In the genomic region with DNA sequence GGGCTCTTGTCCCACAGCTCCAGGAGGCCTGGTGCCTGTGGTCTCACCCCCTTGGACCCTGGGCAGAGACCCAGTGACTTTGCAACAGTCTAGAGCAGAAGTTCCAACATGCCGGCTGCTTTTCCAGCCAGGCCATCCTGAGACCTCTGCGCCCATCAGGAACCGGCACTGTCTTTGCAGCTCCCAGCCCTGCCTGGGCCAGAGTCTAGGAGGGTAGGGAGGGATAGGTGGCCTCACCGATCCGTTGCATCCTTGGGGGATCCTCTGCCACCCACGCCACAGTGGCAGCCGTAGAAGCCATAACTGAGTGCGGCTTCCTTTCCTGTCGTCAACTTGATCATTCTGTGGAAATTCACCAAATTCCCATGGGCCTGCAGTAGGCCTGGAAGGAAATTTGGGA, we compare ENCODE assay signal across 25 cellular contexts. TPM values are rescaled to one million over a fixed set of nuclear protein-coding genes. Genes with fewer than 3 reads are reported as not detected.
DNase-seq lines count a peak whose midpoint lies in the region; ATAC-seq, FAIRE-seq and TF ChIP-seq lines count a peak whose summit lies in the region.
"Had no signal": no experiment of that assay in that cellular context is flagged by ENCODE, and none has a peak within 500 bp of the region (broad histone marks: within the 10 kb centered on the region; RNA-seq: fewer than 3 reads in every experiment).

No MANE protein-coding gene starts in this region.

- TF ChIP-seq EP300 in HepG2 (IDR thresholded peaks at IDR 0.05; ENCODE audit: low read depth in 2 of 2, low read length in 2 of 2) (no peak), HepG2 (CRISPR knock-in tag; IDR thresholded peaks at IDR 0.05; ENCODE audit: borderline replicate concordance) (no peak)

- no peak for TF ChIP-seq RAD21 in HepG2 (CRISPR knock-in tag; IDR thresholded peaks at IDR 0.05)

- POLR2A ChIA-PET in HepG2 (lab: Yijun Ruan, JAX) = interaction anchor here (1.6 kb wide), 1 partner anchor 10 kb away, joined by 3 read pairs; no protein-coding TSS in a partner anchor

- no peaks in the 10 kb centered on the region for H4K20me1 ChIP-seq in HepG2 (ENCODE audit: insufficient read depth, low read length)

- no peak overlapping the region for H2BK12ac ChIP-seq in neuronal stem cell (ENCODE audit: low read length)

- H2BK120ac ChIP-seq in neuronal stem cell (ENCODE audit: low read depth, low read length) = no peak overlapping the region

- H3K4me1 ChIP-seq in heart left ventricle (peaks cover 0 to 39% (median 10%) of the 10 kb centered on the region in 12 donors), colonic mucosa (peaks cover 13% of the 10 kb centered on the region), HepG2 (ENCODE audit: insufficient read depth, low read length) (peaks cover 100% of the 10 kb centered on the region), neuronal stem cell (ENCODE audit: control insufficient read depth in 2 of 2, insufficient read depth in 1 of 2, low read depth in 1 of 2, low read length in 2 of 2) (no peaks in the 10 kb centered on the region)

- TF ChIP-seq CTCF in heart left ventricle (IDR thresholded peaks at IDR 0.05) (no peak), colonic mucosa (IDR thresholded peaks at IDR 0.05) (no peak), HepG2 (CRISPR knock-in tag; IDR thresholded peaks at IDR 0.05) (no peak)

- H3K14ac ChIP-seq in neuronal stem cell (ENCODE audit: low read length) = no peak overlapping the region

- no peaks in the 10 kb centered on the region for H3K79me1 ChIP-seq in neuronal stem cell (ENCODE audit: low read depth, low read length)

- no peak overlapping the region for H3K18ac ChIP-seq in neuronal stem cell (ENCODE audit: low read length)

- no peak overlapping the region for H3K4me2 ChIP-seq in HepG2 (ENCODE audit: low read depth, low read length)
- H3K4me2 ChIP-seq in neuronal stem cell (ENCODE audit: insufficient read depth, low read length, poor library complexity, severe bottlenecking) = no peak overlapping the region

- DNase-seq in Right ventricle myocardium inferior (ENCODE audit: missing footprints) (peak; percentile 58), heart left ventricle (no peak), colonic mucosa (no peak), HepG2 (ENCODE audit: low spot score) (no peak), neuronal stem cell (ENCODE audit: low spot score) (no peak), cerebellar nuclear complex (lab: John Stamatoyannopoulos, UW) (no peak), NCI-H2029 (lab: John Stamatoyannopoulos, UW) (no peak)
- DNase-seq: COR-L47, DMS153, DMS79 treated with DMSO at 0.1 percent for 48 hours, EL, GOT3, HCEC 1CT, HFFc6 had no signal

- BruUV-seq in HepG2 (replicated peaks; lab: Mats Ljungman, UMichigan) = no TSS peak

- H3K23ac ChIP-seq in neuronal stem cell (ENCODE audit: low read depth, low read length, poor library complexity) = no peak overlapping the region

- ATAC-seq in Right ventricle myocardium inferior (no peak), heart left ventricle (no peak), HepG2 (no peak), GM18907 (IDR thresholded peaks at IDR 0.05; ENCODE audit: unreplicated experiment) (no peak)
- ATAC-seq: CD8-positive, alpha-beta T cell had no signal

- no peak overlapping the region for H4K8ac ChIP-seq in neuronal stem cell (ENCODE audit: low read depth, low read length)

- H3K27ac ChIP-seq in heart left ventricle (no peak overlapping the region), colonic mucosa (peak overlapping the region; percentile 88), HepG2 (ENCODE audit: extremely low read length, insufficient read depth, low read length) (no peak overlapping the region), neuronal stem cell (replicated peaks; ENCODE audit: low read length) (no peak overlapping the region)
- H3K27ac ChIP-seq: 22Rv1 had no signal

- no peak overlapping the region for H2AK5ac ChIP-seq in neuronal stem cell (ENCODE audit: low read depth, low read length)

- no peaks in the 10 kb centered on the region for H3K9me3 ChIP-seq in heart left ventricle
- no peaks in the 10 kb centered on the region for H3K9me3 ChIP-seq in colonic mucosa
- no peaks in the 10 kb centered on the region for H3K9me3 ChIP-seq in HepG2 (ENCODE audit: low read length)
- no peaks in the 10 kb centered on the region for H3K9me3 ChIP-seq in neuronal stem cell (replicated peaks in 1 of 2; ENCODE audit: control insufficient read depth in 2 of 2, insufficient read depth in 1 of 2, low read depth in 1 of 2, low read length in 2 of 2)

- H2BK5ac ChIP-seq in neuronal stem cell (ENCODE audit: low read length) = no peak overlapping the region

- intact Hi-C loops in Right ventricle myocardium inferior (cut with DNase I) (loop anchor here (5.0 to 10.0 kb wide), 4 partner anchors 49 to 174 kb away; partner anchors contain the start of gene PLA2G5), heart left ventricle (cut with DNase I) (loop anchor here in 7 of 10 donors (5.0 to 10.0 kb wide), 7 partner anchors 99 to 219 kb away; no protein-coding TSS in a partner anchor), colonic mucosa (cut with DNase I) (no loop called here), HepG2 (cut with micrococcal nuclease; ENCODE audit: unreplicated experiment) (no loop called here)

- H2AFZ ChIP-seq in HepG2 (ENCODE audit: low read length) = no peak overlapping the region
- no peak overlapping the region for H2AFZ ChIP-seq in neuronal stem cell (ENCODE audit: low read length)

- 74 to 90% (median 87%) methylated on average over 6 to 9 of the region's 9 CpGs for WGBS in heart left ventricle, 4 donors
- 90% methylated on average over 6 of the region's 9 CpGs for WGBS in HepG2 (ENCODE audit: low lambda C conversion rate)
- no CpG with 5 or more reads among the region's 9 CpGs for WGBS in neuronal stem cell (ENCODE audit: extremely low coverage in 2 of 2, insufficient read length in 2 of 2, insufficient replicate concordance in 1 of 2), 2 donors

- H3K36me3 ChIP-seq in heart left ventricle = no peaks in the 10 kb centered on the region
- no peaks in the 10 kb centered on the region for H3K36me3 ChIP-seq in colonic mucosa
- no peaks in the 10 kb centered on the region for H3K36me3 ChIP-seq in HepG2 (replicated peaks in 1 of 2; ENCODE audit: control insufficient read depth in 1 of 2, insufficient read depth in 2 of 2, low read length in 2 of 2)
- no peaks in the 10 kb centered on the region for H3K36me3 ChIP-seq in neuronal stem cell (replicated peaks in 1 of 2; ENCODE audit: control insufficient read depth in 2 of 2, insufficient read depth in 2 of 2, low read length in 2 of 2)

- no peaks in the 10 kb centered on the region for H3K79me2 ChIP-seq in HepG2 (ENCODE audit: insufficient read depth, low read length)

- in situ Hi-C loops in HepG2 (cut with HindIII; ENCODE audit: extremely low pct_ligation_motif_present, low pct_unique_long_range_greater_than_20kb) = loop anchor here (10.0 kb wide), 1 partner anchor 217 kb away; no protein-coding TSS in a partner anchor

- CTCF ChIA-PET in HepG2 (lab: Yijun Ruan, JAX; ENCODE audit: low intra/inter-chr PET ratio, low total read pairs) = no interaction called here

- H4K91ac ChIP-seq in neuronal stem cell (ENCODE audit: low read depth, low read length, poor library complexity) = no peak overlapping the region

- TF ChIP-seq POLR2A in heart left ventricle (IDR thresholded peaks at IDR 0.05) (no peak), HepG2 (IDR thresholded peaks at IDR 0.05; ENCODE audit: insufficient read depth in 1 of 2, low read depth in 2 of 2, low read length in 2 of 2) (no peak)

- no peaks in the 10 kb centered on the region for H3K27me3 ChIP-seq in heart left ventricle
- no peaks in the 10 kb centered on the region for H3K27me3 ChIP-seq in colonic mucosa
- no peaks in the 10 kb centered on the region for H3K27me3 ChIP-seq in HepG2 (ENCODE audit: control insufficient read depth in 1 of 2, insufficient read depth in 2 of 2, low read length in 2 of 2)
- peaks cover 0 to 27% (median 0%) of the 10 kb centered on the region in 3 experiments for H3K27me3 ChIP-seq in neuronal stem cell (ENCODE audit: control insufficient read depth in 3 of 3, insufficient read depth in 3 of 3, low read depth in 1 of 3, low read length in 3 of 3)

- peak overlapping the region in 1 of 12 donors; percentile 1 for H3K4me3 ChIP-seq in heart left ventricle
- H3K4me3 ChIP-seq in colonic mucosa = peak overlapping the region; percentile 33
- no peak overlapping the region for H3K4me3 ChIP-seq in HepG2 (replicated peaks in 1 of 3; ENCODE audit: insufficient read depth in 1 of 3, low read depth in 2 of 3, low read length in 3 of 3)
- H3K4me3 ChIP-seq in neuronal stem cell (ENCODE audit: low read length in 2 of 2) = no peak overlapping the region

- no peak for FAIRE-seq in HepG2 (lab: Jason Lieb, UNC)
- FAIRE-seq: D721Med, G401.6, GM12891, GM19239 had no signal

- no peak overlapping the region for H2BK15ac ChIP-seq in neuronal stem cell (ENCODE audit: low read length)

- no peak overlapping the region for H3K4ac ChIP-seq in neuronal stem cell (ENCODE audit: low read length)

- H3K9ac ChIP-seq in colonic mucosa (ENCODE audit: low read depth in 2 of 2, low read length in 2 of 2) (no peak overlapping the region), HepG2 (ENCODE audit: insufficient read depth, low read depth, low read length) (no peak overlapping the region), neuronal stem cell (ENCODE audit: low read depth, low read length, poor library complexity) (peak overlapping the region; percentile 56)

RNA-seq across cellular contexts. Expression of gene PLA2G2A, which starts 1.3 kb away (rescaled TPM):
- total RNA-seq in Right ventricle myocardium inferior (332 TPM), heart left ventricle (100 to 1,000 TPM in 2 of 9 donors, 10 to 100 TPM in 5, 1 to 10 TPM in 2; 2.8 to 539 (median 26.5) TPM), colonic mucosa (100 to 1,000 TPM; 135 to 864 TPM), HepG2 (2016; rRNA removed; fragmentation: Illumina TruSeq; extraction: Trizol) (0.35 and 0.77 TPM in 2 replicates)
- polyA plus RNA-seq in heart left ventricle (100 to 1,000 TPM; 107 to 112 TPM), HepG2 (2011; rRNA removed) (15.2 and 30.3 TPM in 2 replicates)
- total RNA-seq in HepG2 (2016; cell fraction: cytosol; rRNA removed; fragmentation: Illumina TruSeq; extraction: Trizol; ENCODE audit: low read depth) = 0.62 and 0.81 TPM in 2 replicates
- total RNA-seq in HepG2 (2016; cell fraction: insoluble cytoplasmic fraction; rRNA removed; fragmentation: Illumina TruSeq; extraction: Trizol) = 0.50 and 0.54 TPM in 2 replicates
- total RNA-seq in HepG2 (2016; cell fraction: membrane; rRNA removed; fragmentation: Illumina TruSeq; extraction: Trizol) = 0.62 TPM in 2 replicates
- total RNA-seq in HepG2 (2016; cell fraction: nucleus; rRNA removed; fragmentation: Illumina TruSeq; extraction: Trizol) = 0.87 and 1.2 TPM in 2 replicates
- 29.8 and 39.3 TPM in 2 replicates for polyA plus RNA-seq in HepG2 (2011; cell fraction: cytosol; rRNA removed)
- polyA plus RNA-seq in HepG2 (2011; cell fraction: nucleus; rRNA removed) = 6.5 and 8.5 TPM in 2 replicates
- 1.8 and 14.7 TPM in 2 replicates for polyA plus RNA-seq in HepG2 (2012)
- 2.7 and 4.0 TPM in 2 replicates for polyA plus RNA-seq in HepG2 (2016; cell fraction: cytosol; fragmentation: Illumina TruSeq; extraction: Trizol; ENCODE audit: low read depth)
- 3.4 and 6.1 TPM in 2 replicates for polyA plus RNA-seq in HepG2 (2016; cell fraction: insoluble cytoplasmic fraction; fragmentation: Illumina TruSeq; extraction: Trizol; ENCODE audit: low read depth)
- 3.0 and 3.6 TPM in 2 replicates for polyA plus RNA-seq in HepG2 (2016; cell fraction: membrane; fragmentation: Illumina TruSeq; extraction: Trizol; ENCODE audit: low read depth)
- polyA plus RNA-seq in HepG2 (2016; cell fraction: nucleus; fragmentation: Illumina TruSeq; extraction: Trizol; ENCODE audit: insufficient read depth, low read depth) = 8.8 and 12.2 TPM in 2 replicates
- polyA minus RNA-seq in HepG2 (2011; rRNA and poly(A)+ RNA removed; ENCODE audit: low replicate concordance) = 15.0 TPM in 1 of 2 replicates, not detected in the other
- polyA minus RNA-seq in HepG2 (2011; cell fraction: cytosol; rRNA and poly(A)+ RNA removed) = 11.4 and 11.5 TPM in 2 replicates
- 3.3 and 4.6 TPM in 2 replicates for polyA minus RNA-seq in HepG2 (2011; cell fraction: nucleus; rRNA and poly(A)+ RNA removed)
- polyA plus RNA-seq in neuronal stem cell (2013, experiment 1 of 2) = not detected
- polyA plus RNA-seq in neuronal stem cell (2013, experiment 2 of 2) = not detected
- total RNA-seq: A673; CD8-positive, alpha-beta T cell; HFFc6; HT1080 had no signal
- polyA plus RNA-seq: BJ, CD14-positive monocyte had no signal

RNA-seq across cellular contexts. Expression of gene PLA2G2E, which starts 54.7 kb away (rescaled TPM):
- total RNA-seq in Right ventricle myocardium inferior = not detected
- not detected for total RNA-seq in heart left ventricle
- polyA plus RNA-seq in heart left ventricle = not detected
- total RNA-seq in colonic mucosa = not detected
- not detected in 2 replicates for total RNA-seq in HepG2 (2016; rRNA removed; fragmentation: Illumina TruSeq; extraction: Trizol)
- total RNA-seq in HepG2 (2016; cell fraction: cytosol; rRNA removed; fragmentation: Illumina TruSeq; extraction: Trizol; ENCODE audit: low read depth) = not detected in 2 replicates
- total RNA-seq in HepG2 (2016; cell fraction: insoluble cytoplasmic fraction; rRNA removed; fragmentation: Illumina TruSeq; extraction: Trizol) = not detected in 2 replicates
- total RNA-seq in HepG2 (2016; cell fraction: membrane; rRNA removed; fragmentation: Illumina TruSeq; extraction: Trizol) = not detected in 2 replicates
- total RNA-seq in HepG2 (2016; cell fraction: nucleus; rRNA removed; fragmentation: Illumina TruSeq; extraction: Trizol) = not detected in 2 replicates
- not detected in 2 replicates for polyA plus RNA-seq in HepG2 (2011; rRNA removed)
- not detected in 2 replicates for polyA plus RNA-seq in HepG2 (2011; cell fraction: cytosol; rRNA removed)
- 0.50 TPM in 1 of 2 replicates, not detected in the other for polyA plus RNA-seq in HepG2 (2011; cell fraction: nucleus; rRNA removed)
- polyA plus RNA-seq in HepG2 (2012) = not detected in 2 replicates
- polyA plus RNA-seq in HepG2 (2016; cell fraction: cytosol; fragmentation: Illumina TruSeq; extraction: Trizol; ENCODE audit: low read depth) = not detected in 2 replicates
- not detected in 2 replicates for polyA plus RNA-seq in HepG2 (2016; cell fraction: insoluble cytoplasmic fraction; fragmentation: Illumina TruSeq; extraction: Trizol; ENCODE audit: low read depth)
- polyA plus RNA-seq in HepG2 (2016; cell fraction: membrane; fragmentation: Illumina TruSeq; extraction: Trizol; ENCODE audit: low read depth) = not detected in 2 replicates
- not detected in 2 replicates for polyA plus RNA-seq in HepG2 (2016; cell fraction: nucleus; fragmentation: Illumina TruSeq; extraction: Trizol; ENCODE audit: insufficient read depth, low read depth)
- polyA minus RNA-seq in HepG2 (2011; rRNA and poly(A)+ RNA removed; ENCODE audit: low replicate concordance) = not detected in 2 replicates
- polyA minus RNA-seq in HepG2 (2011; cell fraction: cytosol; rRNA and poly(A)+ RNA removed) = not detected in 2 replicates
- not detected in 2 replicates for polyA minus RNA-seq in HepG2 (2011; cell fraction: nucleus; rRNA and poly(A)+ RNA removed)
- polyA plus RNA-seq in neuronal stem cell (2013, experiment 1 of 2) = not detected
- not detected for polyA plus RNA-seq in neuronal stem cell (2013, experiment 2 of 2)
- total RNA-seq: A673; CD8-positive, alpha-beta T cell; HFFc6; HT1080 had no signal
- polyA plus RNA-seq: BJ, CD14-positive monocyte had no signal

Comparison
In these comparisons a context has a peak if more than half of its experiments do, and no peak if none do; other contexts are left out.
1. intact Hi-C loops: an anchor here in Right ventricle myocardium inferior (5.0 to 10.0 kb wide) and heart left ventricle (5.0 to 10.0 kb wide); none called in colonic mucosa and HepG2.